In genomic region chr4:172881645-172882044, GRCh38 we compare ENCODE assay signal across 18 cellular contexts.
DNase-seq lines count a peak whose midpoint lies in the region; ATAC-seq and TF ChIP-seq lines count a peak whose summit lies in the region.
"Had no signal": no experiment of that assay in that cellular context is flagged by ENCODE, and none has a peak within 500 bp of the region (broad histone marks: within the 10 kb centered on the region; RNA-seq: fewer than 3 reads in every experiment).

No MANE protein-coding gene starts in this region.

- CTCF ChIA-PET in PC-9 (lab: Charles Lee) = no interaction called here

- no peaks in the 10 kb centered on the region for H3K9me3 ChIP-seq in MM.1S (replicated peaks; ENCODE audit: insufficient read depth, low read length)
- no peaks in the 10 kb centered on the region for H3K9me3 ChIP-seq in testis
- no peaks in the 10 kb centered on the region for H3K9me3 ChIP-seq in osteoblast (ENCODE audit: low read depth, low read length)
- H3K9me3 ChIP-seq in SJCRH30 (replicated peaks) = no peaks in the 10 kb centered on the region
- no peaks in the 10 kb centered on the region for H3K9me3 ChIP-seq in PC-9 (ENCODE audit: insufficient read depth, low read depth)
- H3K9me3 ChIP-seq: Caco-2 had no signal

- BruUV-seq in PC-9 (replicated peaks; lab: Mats Ljungman, UMichigan) = no TSS peak

- H3K27ac ChIP-seq in MM.1S (ENCODE audit: low read length) (no peak overlapping the region), testis (no peak overlapping the region), osteoblast (ENCODE audit: low read depth, low read length) (no peak overlapping the region), SJCRH30 (no peak overlapping the region), PC-9 (no peak overlapping the region)
- H3K27ac ChIP-seq: 22Rv1, A549, C4-2B had no signal

- H3K9me2 ChIP-seq in MM.1S (replicated peaks; ENCODE audit: insufficient read depth, low read length) = no peaks in the 10 kb centered on the region
- H3K9me2 ChIP-seq in PC-9 (ENCODE audit: insufficient read depth) = no peaks in the 10 kb centered on the region

- H3K4me1 ChIP-seq in MM.1S (ENCODE audit: low read length) (no peaks in the 10 kb centered on the region), testis (no peaks in the 10 kb centered on the region), osteoblast (ENCODE audit: insufficient read depth, low read length) (no peaks in the 10 kb centered on the region), SJCRH30 (no peaks in the 10 kb centered on the region), PC-9 (replicated peaks; ENCODE audit: insufficient read depth) (no peaks in the 10 kb centered on the region)
- H3K4me1 ChIP-seq: A549, Caco-2 had no signal

- H2AFZ ChIP-seq in MM.1S (ENCODE audit: low read length) (no peak overlapping the region), osteoblast (ENCODE audit: low read length) (no peak overlapping the region), PC-9 (no peak overlapping the region)
- H2AFZ ChIP-seq: GM23338 had no signal

- 59 to 68% methylated on average over 6 of the region's 6 CpGs for WGBS in testis, 2 donors

- H4K20me1 ChIP-seq in MM.1S (ENCODE audit: insufficient read depth, low read length) (no peaks in the 10 kb centered on the region), osteoblast (ENCODE audit: insufficient read depth, low read length) (no peaks in the 10 kb centered on the region), PC-9 (ENCODE audit: insufficient read depth) (no peaks in the 10 kb centered on the region)

- H3F3A ChIP-seq in MM.1S (ENCODE audit: insufficient read depth, low read length) (no peaks in the 10 kb centered on the region), PC-9 (ENCODE audit: insufficient read depth, low read depth) (no peaks in the 10 kb centered on the region)

- TF ChIP-seq CTCF in MM.1S (IDR thresholded peaks at IDR 0.05; ENCODE audit: low read length) (no peak), testis (IDR thresholded peaks at IDR 0.05) (no peak), osteoblast (IDR thresholded peaks at IDR 0.05; ENCODE audit: extremely low read depth, low read depth, low read length) (no peak), PC-9 (conservative IDR thresholded peaks at IDR 0.05) (no peak)

- TF ChIP-seq POLR2A in testis (IDR thresholded peaks at IDR 0.05) = no peak

- no peaks in the 10 kb centered on the region for H3K79me2 ChIP-seq in MM.1S (ENCODE audit: low read length)
- H3K79me2 ChIP-seq in osteoblast (ENCODE audit: insufficient read depth, low read length) = no peaks in the 10 kb centered on the region
- no peaks in the 10 kb centered on the region for H3K79me2 ChIP-seq in PC-9 (ENCODE audit: low read depth)

- no peak overlapping the region for H3K9ac ChIP-seq in MM.1S (ENCODE audit: low read length)

- intact Hi-C loops in testis (cut with DNase I; ENCODE audit: low total_unique reads) (no loop called here), PC-9 (cut with micrococcal nuclease; ENCODE audit: unreplicated experiment) (no loop called here)

- H3K4me3 ChIP-seq in MM.1S (ENCODE audit: low read length) (no peak overlapping the region), testis (no peak overlapping the region), osteoblast (ENCODE audit: insufficient read depth, low read length) (no peak overlapping the region), SJCRH30 (no peak overlapping the region), PC-9 (no peak overlapping the region)
- H3K4me3 ChIP-seq: A549, GM23338 had no signal

- H3K27me3 ChIP-seq in MM.1S (replicated peaks; ENCODE audit: insufficient read depth, low read length) = no peaks in the 10 kb centered on the region
- no peaks in the 10 kb centered on the region for H3K27me3 ChIP-seq in testis
- no peaks in the 10 kb centered on the region for H3K27me3 ChIP-seq in osteoblast (ENCODE audit: insufficient read depth, low read length)
- H3K27me3 ChIP-seq in SJCRH30 = no peaks in the 10 kb centered on the region
- H3K27me3 ChIP-seq in PC-9 (ENCODE audit: insufficient read depth, low read depth) = no peaks in the 10 kb centered on the region

- H3K36me3 ChIP-seq in MM.1S (replicated peaks; ENCODE audit: insufficient read depth, low read length) (no peaks in the 10 kb centered on the region), testis (ENCODE audit: low read depth, missing control alignments) (no peaks in the 10 kb centered on the region), osteoblast (ENCODE audit: insufficient read depth, low read length) (no peaks in the 10 kb centered on the region), SJCRH30 (no peaks in the 10 kb centered on the region), PC-9 (ENCODE audit: low read depth) (no peaks in the 10 kb centered on the region)

- POLR2A ChIA-PET in PC-9 (lab: Charles Lee; ENCODE audit: unreplicated experiment) = no interaction called here

- ATAC-seq in GM18511 (IDR thresholded peaks at IDR 0.05; ENCODE audit: unreplicated experiment) (peak; percentile 44), HG02870 (IDR thresholded peaks at IDR 0.05; ENCODE audit: unreplicated experiment) (peak; percentile 54)
- ATAC-seq: A549, GM23338 had no signal

- peak overlapping the region; percentile 30; the same call in 1 of the 2 replicates for H3K4me2 ChIP-seq in MM.1S (ENCODE audit: low read depth, low read length)
- no peak overlapping the region for H3K4me2 ChIP-seq in osteoblast (ENCODE audit: insufficient read depth, low read length)
- H3K4me2 ChIP-seq in PC-9 = no peak overlapping the region
- H3K4me2 ChIP-seq: A549, GM23338 had no signal

- peak; percentile 22 for DNase-seq in MM.1S
- peak; percentile 54 for DNase-seq in testis
- no peak for DNase-seq in osteoblast (ENCODE audit: insufficient read length, low spot score, missing footprints)
- DNase-seq in SJCRH30 = no peak
- no peak for DNase-seq in PC-9
- DNase-seq: AML-193; Caco-2; CD4-positive, alpha-beta T cell; DMS79 treated with DMSO at 0.1 percent for 48 hours; GF-D8; HCEC 1CT; KG1 had no signal

Comparison
In these comparisons a context has a peak if more than half of its experiments do, and no peak if none do; other contexts are left out.
1. DNase-seq: peak in MM.1S (single experiment) and testis (single experiment); none in osteoblast (single experiment), SJCRH30 (0 of 2) and PC-9 (0 of 2).